In the genomic region with DNA sequence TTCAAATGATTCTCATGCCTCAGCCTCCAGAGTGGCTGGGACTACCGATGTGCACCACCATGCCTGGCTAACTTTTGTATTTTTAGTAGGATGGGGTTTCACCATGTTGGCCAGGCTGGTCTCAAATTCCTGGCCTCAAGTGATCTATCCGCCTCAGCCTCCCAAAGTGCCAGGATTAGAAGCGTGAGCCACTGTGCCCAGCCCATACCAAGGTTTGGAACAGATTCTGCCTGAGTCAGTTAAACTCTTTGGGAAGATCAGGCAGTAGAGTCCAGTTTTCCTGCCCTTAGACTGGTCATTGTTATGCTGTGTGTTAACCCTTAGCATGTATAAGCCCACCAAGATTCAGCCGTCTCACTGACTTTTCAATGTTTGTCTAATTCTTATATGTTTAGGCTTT, we compare ENCODE assay signal across 26 cellular contexts.
"Had no signal": no experiment of that assay in that cellular context is flagged by ENCODE, and none has a peak within 500 bp of the region (broad histone marks: within the 10 kb centered on the region; RNA-seq: fewer than 3 reads in every experiment).

No MANE protein-coding gene starts in this region.

- H3K27ac ChIP-seq: lower lobe of right lung, neural progenitor cell, neutrophil, parathyroid adenoma, right atrium auricular region, right lobe of liver, skin epidermis, suprapubic skin, upper lobe of right lung had no signal

- DNase-seq: hippocampal formation; kidney glomerular epithelial cell; left cardiac atrium; lower lobe of right lung; mammary epithelial cell; mesenchymal stem cell; naive B cell; natural killer cell; nephron progenitor cell; occipital lobe; right lobe of liver; stimulated activated CD4-positive, alpha-beta T cell treated with anti-CD3 and anti-CD28 coated beads, Interleukin-12 subunit alpha, Interleukin-12 subunit beta, amount 100 ng/mL, for 4 hours; stimulated activated CD4-positive, alpha-beta T cell treated with anti-CD3 and anti-CD28 coated beads, Interleukin-15, amount 100 ng/mL, for 24 hours; stimulated activated CD4-positive, alpha-beta T cell treated with anti-CD3 and anti-CD28 coated beads, Interleukin-2, amount 100 ng/mL, for 24 hours; stimulated activated CD4-positive, alpha-beta T cell treated with anti-CD3 and anti-CD28 coated beads, Interleukin-4, amount 100 ng/mL, for 1 hour; stimulated activated naive CD4-positive, alpha-beta T cell; trophoblast cell; upper lobe of right lung had no signal

- H3K4me1 Mint-ChIP-seq: naive B cell, natural killer cell had no signal

- H3K4me3 ChIP-seq: lower lobe of right lung, neural progenitor cell, right atrium auricular region, right lobe of liver, skin epidermis, suprapubic skin, upper lobe of right lung had no signal

- H3K9me3 ChIP-seq: lower lobe of right lung, neutrophil, right atrium auricular region, right lobe of liver, suprapubic skin, upper lobe of right lung had no signal

- H3K27me3 ChIP-seq: neural progenitor cell, neutrophil, right atrium auricular region, right lobe of liver, suprapubic skin, upper lobe of right lung had no signal

- ATAC-seq: left lobe of liver, natural killer cell, right lobe of liver, upper lobe of right lung had no signal

- H3K36me3 ChIP-seq: lower lobe of right lung, neural progenitor cell, neutrophil, right atrium auricular region, right lobe of liver, suprapubic skin, upper lobe of right lung had no signal

- H3K4me1 ChIP-seq: lower lobe of right lung, neural progenitor cell, parathyroid adenoma, right lobe of liver, upper lobe of right lung had no signal

- H3K4me3 Mint-ChIP-seq: naive B cell; natural killer cell; nephron progenitor cell; neural progenitor cell; stimulated activated naive CD8-positive, alpha-beta T cell treated with anti-CD3 and anti-CD28 coated beads, Interleukin-15, Interleukin-2, amounts not matched to agents 100 ng/mL and 50 ng/mL, for 24 hours had no signal

- H3K27ac Mint-ChIP-seq: naive B cell; natural killer cell; nephron progenitor cell; neural progenitor cell; stimulated activated naive CD8-positive, alpha-beta T cell treated with anti-CD3 and anti-CD28 coated beads, Interleukin-15, Interleukin-2, amounts not matched to agents 100 ng/mL and 50 ng/mL, for 24 hours had no signal

- H3K9me3 Mint-ChIP-seq: naive B cell; nephron progenitor cell; neural progenitor cell; stimulated activated naive CD8-positive, alpha-beta T cell treated with anti-CD3 and anti-CD28 coated beads, Interleukin-15, Interleukin-2, amounts not matched to agents 100 ng/mL and 50 ng/mL, for 24 hours had no signal

- H3K36me3 Mint-ChIP-seq: naive B cell, natural killer cell, neural progenitor cell had no signal
